Comparison of ENCODE assay signal across 11 cellular contexts in the genomic region with DNA sequence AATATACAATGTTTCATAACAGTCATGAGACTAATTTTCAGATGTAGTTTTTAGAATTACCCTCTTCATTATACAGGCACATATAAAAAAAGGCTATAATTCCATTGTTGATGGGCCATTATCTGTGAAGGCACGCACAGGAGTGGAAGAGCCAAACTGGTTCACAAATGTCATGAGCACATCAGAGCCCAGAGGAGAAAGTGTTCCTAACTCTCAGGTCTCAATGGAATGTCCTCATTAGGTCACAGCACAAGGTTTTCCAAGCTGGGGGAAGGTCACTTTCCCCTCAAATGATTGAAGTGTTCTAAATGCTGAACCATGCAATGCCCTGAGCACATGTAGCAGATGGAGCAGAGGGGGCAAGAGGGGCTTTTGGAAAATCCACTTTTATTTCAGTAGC. TPM values are rescaled to one million over a fixed set of nuclear protein-coding genes. Genes with fewer than 3 reads are reported as not detected.
"Had no signal": no experiment of that assay in that cellular context is flagged by ENCODE, and none has a peak within 500 bp of the region (broad histone marks: within the 10 kb centered on the region; RNA-seq: fewer than 3 reads in every experiment).

No MANE protein-coding gene starts in this region.

- H3K27ac ChIP-seq: GM23248, HL-60 had no signal

- H3K4me3 ChIP-seq: GM23248, HAP-1 had no signal

- DNase-seq: GM23248, GOT3, H7, HFFc6 had no signal

- H3K36me3 ChIP-seq: HAP-1 had no signal

- H3K4me1 ChIP-seq: HAP-1 had no signal

- ATAC-seq: HCT116, HepG2 had no signal

- H3K9me3 ChIP-seq: HAP-1 had no signal

RNA-seq across cellular contexts. Expression of a gene that starts 41.2 kb away (rescaled TPM):
- total RNA-seq: GM23248, H4, HepG2, HFFc6, HT1080 had no signal
- polyA plus RNA-seq: GM23248, HepG2, IgD-negative memory B cell had no signal
